ENCODE assay signal across 8 cellular contexts in genomic region chr9:6681147-6681956, GRCh38. TPM values are rescaled to one million over a fixed set of nuclear protein-coding genes. Genes with fewer than 3 reads are reported as not detected.
DNase-seq lines count a peak whose midpoint lies in the region; ATAC-seq, FAIRE-seq and TF ChIP-seq lines count a peak whose summit lies in the region.

No MANE protein-coding gene starts in this region.

- peaks cover 27% of the 10 kb centered on the region for H3K79me2 ChIP-seq in ACC112 (ENCODE audit: control insufficient read depth, insufficient read depth, low read length, unreplicated experiment)

- H3K27ac Mint-ChIP-seq in immature natural killer cell, result peak overlapping the region; percentile 97 to 99 (median 98)

- H3K36me3 ChIP-seq in ACC112 (ENCODE audit: insufficient read depth, low read length), result no peaks in the 10 kb centered on the region
- H3K36me3 ChIP-seq in bronchial epithelial cell (ENCODE audit: control insufficient read depth, insufficient read depth, low read length), result no peaks in the 10 kb centered on the region

- H3K4me3 ChIP-seq in ACC112 (ENCODE audit: low read depth, low read length) (peak overlapping the region; percentile 95), WI38 (ENCODE audit: low read depth, low read length) (peak overlapping the region; percentile 83), bronchial epithelial cell (ENCODE audit: low read depth, low read length) (peak overlapping the region; percentile 83)

- peak overlapping the region; percentile 98 for H2AFZ ChIP-seq in ACC112 (ENCODE audit: low read length, unreplicated experiment)

- DNase-seq in NCI-H2196 (lab: John Stamatoyannopoulos, UW; ENCODE audit: unreplicated experiment) (peak; percentile 100), bronchial epithelial cell (ENCODE audit: low read depth) (peak; percentile 93), immature natural killer cell (peak; percentile 90 to 95 (median 92)), smooth muscle cell of the brain vasculature (ENCODE audit: low read depth, low spot score) (peak; percentile 92)

- ATAC-seq in GM18868 (IDR thresholded peaks at IDR 0.05; ENCODE audit: unreplicated experiment) (peak; percentile 70), HG03108 (IDR thresholded peaks at IDR 0.05; ENCODE audit: unreplicated experiment) (peak; percentile 63)

- peaks cover 6 to 16% (median 12%) of the 10 kb centered on the region in 3 donors for H3K27me3 Mint-ChIP-seq in immature natural killer cell (ENCODE audit: low read depth in 3 of 3)

- peak overlapping the region; percentile 94 for H3K27ac ChIP-seq in ACC112 (ENCODE audit: low read depth, low read length)

- H3K4me1 ChIP-seq in ACC112 (ENCODE audit: control insufficient read depth, insufficient read depth, low read length, unreplicated experiment), result peaks cover 13% of the 10 kb centered on the region

- no peaks in the 10 kb centered on the region for H3K9me3 Mint-ChIP-seq in immature natural killer cell

- H3K4me1 Mint-ChIP-seq in immature natural killer cell, result peaks cover 24 to 25% of the 10 kb centered on the region in 2 donors

- no peaks in the 10 kb centered on the region for H3K27me3 ChIP-seq in ACC112 (ENCODE audit: insufficient read depth, low read length)
- no peaks in the 10 kb centered on the region for H3K27me3 ChIP-seq in bronchial epithelial cell (ENCODE audit: control insufficient read depth, insufficient read depth, low read length)

- TF ChIP-seq CTCF in WI38 (IDR thresholded peaks at IDR 0.05; ENCODE audit: low read depth, low read length) (no peak), bronchial epithelial cell (IDR thresholded peaks at IDR 0.05; ENCODE audit: insufficient read depth, low read length, severe bottlenecking) (no peak)

- peak overlapping the region; percentile 94 to 97 (median 96) for H3K4me3 Mint-ChIP-seq in immature natural killer cell

- no peaks in the 10 kb centered on the region for H3K36me3 Mint-ChIP-seq in immature natural killer cell

- no peak for FAIRE-seq in bronchial epithelial cell (lab: Jason Lieb, UNC)

RNA-seq across cellular contexts. Expression of gene GLDC, which starts 35.8 kb away (rescaled TPM):
- total RNA-seq in bronchial epithelial cell, result not detected in 2 replicates
- under 1 TPM in 1 of 3 donors, not detected in 2; 0.35 TPM for polyA plus RNA-seq in immature natural killer cell

Comparison
In these comparisons a context has a peak if more than half of its experiments do, and no peak if none do; other contexts are left out.
1. Peak in every context shown above with its lines: DNase-seq, ATAC-seq, H3K4me3 ChIP-seq and H3K27ac ChIP-seq.